17 cellular contexts compared by ENCODE assay signal in genomic region chr5:96838483-96839395, GRCh38. TPM values are rescaled to one million over a fixed set of nuclear protein-coding genes. Genes with fewer than 3 reads are reported as not detected.
"Had no signal": no experiment of that assay in that cellular context is flagged by ENCODE, and none has a peak within 500 bp of the region (broad histone marks: within the 10 kb centered on the region; RNA-seq: fewer than 3 reads in every experiment).

No MANE protein-coding gene starts in this region.

- H3K9me3 ChIP-seq: ascending aorta, thoracic aorta, uterus had no signal

- H3K4me3 ChIP-seq: ascending aorta, thoracic aorta, uterus had no signal

- H3K9me3 Mint-ChIP-seq: activated CD4-positive, alpha-beta memory T cell treated with anti-CD3 and anti-CD28 coated beads, Interleukin-2, amount 10 ng/mL, durations not matched to agents 7 days and 5 days; activated T-cell treated with anti-CD3 and anti-CD28 coated beads, Interleukin-2, amount 50 U/mL, for 72 hours; immature natural killer cell; stimulated activated naive CD8-positive, alpha-beta T cell treated with anti-CD3 and anti-CD28 coated beads, Interleukin-15, amount 100 ng/mL, for 72 hours had no signal

- H2AFZ ChIP-seq: parathyroid adenoma had no signal

- DNase-seq: activated CD4-positive, alpha-beta memory T cell treated with anti-CD3 and anti-CD28 coated beads, Interleukin-2, amount 10 ng/mL, durations not matched to agents 7 days and 5 days; activated CD4-positive, CD25-positive, alpha-beta regulatory T cell treated with anti-CD3 and anti-CD28 coated beads, Interleukin-2, amount 50 U/mL, for 72 hours; activated CD8-positive, alpha-beta memory T cell treated with anti-CD3 and anti-CD28 coated beads, Interleukin-2, amount 50 U/mL, for 4 hours; activated T-cell treated with anti-CD3 and anti-CD28 coated beads, Interleukin-2, amount 50 U/mL, for 72 hours; effector memory CD4-positive, alpha-beta T cell; immature natural killer cell; mesendoderm; retina; stimulated activated CD4-positive, alpha-beta T cell treated with anti-CD3 and anti-CD28 coated beads, Interleukin-15, amount 100 ng/mL, for 24 hours; stimulated activated CD4-positive, alpha-beta T cell treated with anti-CD3 and anti-CD28 coated beads, Interleukin-4, amount 100 ng/mL, for 24 hours; stimulated activated naive CD8-positive, alpha-beta T cell treated with anti-CD3 and anti-CD28 coated beads, Interleukin-15, amount 100 ng/mL, for 72 hours; uterus had no signal

- H3K27ac Mint-ChIP-seq: activated CD4-positive, alpha-beta memory T cell treated with anti-CD3 and anti-CD28 coated beads, Interleukin-2, amount 10 ng/mL, durations not matched to agents 7 days and 5 days; activated T-cell treated with anti-CD3 and anti-CD28 coated beads, Interleukin-2, amount 50 U/mL, for 72 hours; immature natural killer cell; stimulated activated naive CD8-positive, alpha-beta T cell treated with anti-CD3 and anti-CD28 coated beads, Interleukin-15, amount 100 ng/mL, for 72 hours had no signal

- H3K9ac ChIP-seq: parathyroid adenoma had no signal

- H3K27ac ChIP-seq: ascending aorta, epithelial cell of prostate, parathyroid adenoma, thoracic aorta, uterus had no signal

- H3K27me3 Mint-ChIP-seq: stimulated activated naive CD8-positive, alpha-beta T cell treated with anti-CD3 and anti-CD28 coated beads, Interleukin-15, amount 100 ng/mL, for 72 hours had no signal

- H3K79me2 ChIP-seq: parathyroid adenoma had no signal

- H3K4me1 ChIP-seq: ascending aorta, parathyroid adenoma, uterus had no signal

- H3K36me3 Mint-ChIP-seq: immature natural killer cell had no signal

- H3K27me3 ChIP-seq: ascending aorta, uterus had no signal

- H3K4me3 Mint-ChIP-seq: activated CD4-positive, alpha-beta memory T cell treated with anti-CD3 and anti-CD28 coated beads, Interleukin-2, amount 10 ng/mL, durations not matched to agents 7 days and 5 days; activated T-cell treated with anti-CD3 and anti-CD28 coated beads, Interleukin-2, amount 50 U/mL, for 72 hours; immature natural killer cell; neural crest cell; stimulated activated naive CD8-positive, alpha-beta T cell treated with anti-CD3 and anti-CD28 coated beads, Interleukin-15, amount 100 ng/mL, for 72 hours had no signal

- H3K36me3 ChIP-seq: ascending aorta, thoracic aorta, uterus had no signal

- ATAC-seq: activated T-cell treated with anti-CD3 and anti-CD28 coated beads, Interleukin-2, amount 50 U/mL, for 72 hours; stimulated activated naive CD8-positive, alpha-beta T cell treated with anti-CD3 and anti-CD28 coated beads, Interleukin-15, amount 100 ng/mL, for 72 hours had no signal

- H3K4me1 Mint-ChIP-seq: immature natural killer cell, neural crest cell had no signal

RNA-seq across cellular contexts. Expression of gene ERAP2, which starts 37.6 kb away (rescaled TPM):
- total RNA-seq: neural crest cell had no signal
